ENCODE assay signal across 17 cellular contexts in genomic region chr17:7873051-7873450, GRCh38.
"Had no signal": no experiment of that assay in that cellular context is flagged by ENCODE, and none has a peak within 500 bp of the region (broad histone marks: within the 10 kb centered on the region; RNA-seq: fewer than 3 reads in every experiment).

No MANE protein-coding gene starts in this region.

- H3K9ac ChIP-seq: parathyroid adenoma had no signal

- H3K27me3 ChIP-seq: adrenal gland, body of pancreas, dorsolateral prefrontal cortex, esophagus squamous epithelium, uterus had no signal

- H3K79me2 ChIP-seq: parathyroid adenoma had no signal

- H3K27ac ChIP-seq: adrenal gland, body of pancreas, dorsolateral prefrontal cortex, esophagus squamous epithelium, parathyroid adenoma, uterus had no signal

- H3K4me3 ChIP-seq: adrenal gland, body of pancreas, dorsolateral prefrontal cortex, esophagus squamous epithelium, uterus had no signal

- ATAC-seq: activated CD8-positive, alpha-beta T cell treated with anti-CD3 and anti-CD28 coated beads for 36 hours; body of pancreas; left colon had no signal

- H3K27me3 Mint-ChIP-seq: activated CD8-positive, alpha-beta T cell treated with anti-CD3 and anti-CD28 coated beads for 36 hours; activated naive CD4-positive, alpha-beta T cell treated with anti-CD3 and anti-CD28 coated beads, Interleukin-2, amount 10 ng/mL, durations not matched to agents 7 days and 5 days; memory B cell had no signal

- H3K9me3 ChIP-seq: adrenal gland, body of pancreas, esophagus squamous epithelium, uterus had no signal

- H3K4me1 ChIP-seq: adrenal gland, body of pancreas, parathyroid adenoma, uterus had no signal

- H3K4me1 Mint-ChIP-seq: neural crest cell had no signal

- H2AFZ ChIP-seq: parathyroid adenoma had no signal

- H3K27ac Mint-ChIP-seq: activated CD8-positive, alpha-beta T cell treated with anti-CD3 and anti-CD28 coated beads for 36 hours; activated naive CD4-positive, alpha-beta T cell treated with anti-CD3 and anti-CD28 coated beads, Interleukin-2, amount 10 ng/mL, durations not matched to agents 7 days and 5 days; activated T-helper 1 cell treated with anti-CD3 and anti-CD28 coated beads, Interleukin-12 subunit alpha, Interleukin-12 subunit beta, Interleukin-2, Interleukin-4 antibody, amounts not matched to agents 30 ng/mL and 10 ng/mL and 1 ng/mL, durations not matched to agents 14 hours and 24 hours and 36 hours; memory B cell; T-helper 2 cell treated with Interferon-gamma antibody and Interleukin-4, amounts not matched to agents 5 μg/mL and 100 μg/mL, for 36 hours had no signal

- H3K9me3 Mint-ChIP-seq: activated CD8-positive, alpha-beta T cell treated with anti-CD3 and anti-CD28 coated beads for 36 hours; activated naive CD4-positive, alpha-beta T cell treated with anti-CD3 and anti-CD28 coated beads, Interleukin-2, amount 10 ng/mL, durations not matched to agents 7 days and 5 days; activated T-helper 1 cell treated with anti-CD3 and anti-CD28 coated beads, Interleukin-12 subunit alpha, Interleukin-12 subunit beta, Interleukin-2, Interleukin-4 antibody, amounts not matched to agents 30 ng/mL and 10 ng/mL and 1 ng/mL, durations not matched to agents 14 hours and 24 hours and 36 hours; memory B cell; neural crest cell; T-helper 2 cell treated with Interferon-gamma antibody and Interleukin-4, amounts not matched to agents 5 μg/mL and 100 μg/mL, for 36 hours had no signal

- H3K4me3 Mint-ChIP-seq: activated CD8-positive, alpha-beta T cell treated with anti-CD3 and anti-CD28 coated beads for 36 hours; activated naive CD4-positive, alpha-beta T cell treated with anti-CD3 and anti-CD28 coated beads, Interleukin-2, amount 10 ng/mL, durations not matched to agents 7 days and 5 days; activated T-helper 1 cell treated with anti-CD3 and anti-CD28 coated beads, Interleukin-12 subunit alpha, Interleukin-12 subunit beta, Interleukin-2, Interleukin-4 antibody, amounts not matched to agents 30 ng/mL and 10 ng/mL and 1 ng/mL, durations not matched to agents 14 hours and 24 hours and 36 hours; memory B cell; neural crest cell; T-helper 2 cell treated with Interferon-gamma antibody and Interleukin-4, amounts not matched to agents 5 μg/mL and 100 μg/mL, for 36 hours had no signal

- DNase-seq: activated CD8-positive, alpha-beta T cell treated with anti-CD3 and anti-CD28 coated beads for 36 hours; activated naive CD4-positive, alpha-beta T cell treated with anti-CD3 and anti-CD28 coated beads, Interleukin-2, amount 10 ng/mL, durations not matched to agents 7 days and 5 days; adrenal gland; body of pancreas; cerebellar nuclear complex; dorsolateral prefrontal cortex; esophagus squamous epithelium; foreskin melanocyte; left colon; retina; SW 1271; uterus had no signal

- H3K36me3 ChIP-seq: uterus had no signal
